In genomic region chr5:50744761-50745160, GRCh38 we compare ENCODE assay signal across 8 cellular contexts.
DNase-seq lines count a peak whose midpoint lies in the region; ATAC-seq and TF ChIP-seq lines count a peak whose summit lies in the region.

No MANE protein-coding gene starts in this region.

- WGBS in body of pancreas, 2 donors, result 13 to 23% methylated on average over 2 of the region's 2 CpGs

- H3K27me3 Mint-ChIP-seq in naive thymus-derived CD4-positive, alpha-beta T cell, result no peaks in the 10 kb centered on the region

- H3K9me3 Mint-ChIP-seq in naive thymus-derived CD4-positive, alpha-beta T cell, result peaks cover 0 to 8% (median 2%) of the 10 kb centered on the region in 11 donors

- POLR2A ChIA-PET in naive thymus-derived CD4-positive, alpha-beta T cell (lab: Charles Lee), result interaction anchor here (0.8 to 2.5 kb wide), 4 partner anchors 15 to 304 kb away, joined by 3 to 7 read pairs (median 3); partner anchors contain the start of gene EMB

- peaks cover 56 to 95% (median 85%) of the 10 kb centered on the region in 7 donors for H3K4me1 Mint-ChIP-seq in naive thymus-derived CD4-positive, alpha-beta T cell

- TF ChIP-seq CTCF in body of pancreas (IDR thresholded peaks at IDR 0.05), result no peak

- H3K27ac ChIP-seq in body of pancreas, result peak overlapping the region in 2 of 4 donors; percentile 45 to 50
- H3K27ac ChIP-seq in naive thymus-derived CD4-positive, alpha-beta T cell (ENCODE audit: low read depth, low read length), result peak overlapping the region; percentile 72

- intact Hi-C loops in body of pancreas (cut with DNase I), result no loop called here
- intact Hi-C loops in naive thymus-derived CD4-positive, alpha-beta T cell (cut with micrococcal nuclease), result loop anchor here (1.0 kb wide), 2 partner anchors 33 to 76 kb away; no protein-coding TSS in a partner anchor

- peak overlapping the region; percentile 82 to 98 (median 88) for H3K4me3 Mint-ChIP-seq in naive thymus-derived CD4-positive, alpha-beta T cell

- H3K27ac Mint-ChIP-seq in naive thymus-derived CD4-positive, alpha-beta T cell, result peak overlapping the region; percentile 78 to 98 (median 91)

- peaks cover 9 to 30% (median 14%) of the 10 kb centered on the region in 5 donors for H3K36me3 Mint-ChIP-seq in naive thymus-derived CD4-positive, alpha-beta T cell

- ATAC-seq in GM21381 (IDR thresholded peaks at IDR 0.05; ENCODE audit: unreplicated experiment) (peak; percentile 60), body of pancreas (peak; percentile 27)
- peak; percentile 65 for ATAC-seq in naive thymus-derived CD4-positive, alpha-beta T cell

- no peaks in the 10 kb centered on the region for H3K9me3 ChIP-seq in body of pancreas
- no peaks in the 10 kb centered on the region for H3K9me3 ChIP-seq in naive thymus-derived CD4-positive, alpha-beta T cell (ENCODE audit: control insufficient read depth in 2 of 3, low read length in 3 of 3)

- no peaks in the 10 kb centered on the region for H3K27me3 ChIP-seq in body of pancreas
- no peaks in the 10 kb centered on the region for H3K27me3 ChIP-seq in naive thymus-derived CD4-positive, alpha-beta T cell (ENCODE audit: control insufficient read depth in 2 of 2, insufficient read depth in 2 of 2, low read length in 2 of 2)

- H3K4me1 ChIP-seq in body of pancreas, result peaks cover 15% of the 10 kb centered on the region
- H3K4me1 ChIP-seq in naive thymus-derived CD4-positive, alpha-beta T cell (ENCODE audit: control insufficient read depth in 2 of 2, insufficient read depth in 2 of 2, low read length in 2 of 2), result peaks cover 39% of the 10 kb centered on the region in 2 donors

- DNase-seq in ELR (ENCODE audit: low read depth), result peak; percentile 53
- DNase-seq in HT1080 (ENCODE audit: low read depth), result peak; percentile 51
- no peak for DNase-seq in body of pancreas
- DNase-seq in naive thymus-derived CD4-positive, alpha-beta T cell, result peak in 5 of 9 donors; percentile 26 to 48 (median 30)
- no peak for DNase-seq in NCI-H1092 treated with DMSO at 0.1 percent for 48 hours (lab: John Stamatoyannopoulos, UW)
- DNase-seq in NCI-H1930 (lab: John Stamatoyannopoulos, UW), result no peak
- no peak for DNase-seq in NCI-H526 treated with DMSO at 0.1 percent for 48 hours (lab: John Stamatoyannopoulos, UW)

- TF ChIP-seq POLR2A in body of pancreas (IDR thresholded peaks at IDR 0.05), result no peak

- CTCF ChIA-PET in naive thymus-derived CD4-positive, alpha-beta T cell (lab: Charles Lee), result interaction anchor here (0.8 to 2.4 kb wide), 5 partner anchors 18 to 303 kb away, joined by 3 to 7 read pairs (median 3); partner anchors contain the start of gene EMB

- H3K4me3 ChIP-seq in body of pancreas, result no peak overlapping the region
- peak overlapping the region; percentile 43 for H3K4me3 ChIP-seq in naive thymus-derived CD4-positive, alpha-beta T cell (ENCODE audit: low read length)

- H3K36me3 ChIP-seq in body of pancreas (replicated peaks in 1 of 2; ENCODE audit: insufficient read depth in 1 of 2, low read depth in 2 of 2), result no peaks in the 10 kb centered on the region
- peaks cover 0 to 5% (median 0%) of the 10 kb centered on the region in 3 experiments for H3K36me3 ChIP-seq in naive thymus-derived CD4-positive, alpha-beta T cell (ENCODE audit: control insufficient read depth in 2 of 3, insufficient read depth in 3 of 3, low read length in 3 of 3)

Comparison
In these comparisons a context has a peak if more than half of its experiments do, and no peak if none do; other contexts are left out.
1. DNase-seq: peak in ELR (single experiment), HT1080 (single experiment) and naive thymus-derived CD4-positive, alpha-beta T cell (5 of 9); none in body of pancreas (0 of 4), NCI-H1092 treated with DMSO at 0.1 percent for 48 hours (single experiment), NCI-H1930 (0 of 2) and NCI-H526 treated with DMSO at 0.1 percent for 48 hours (single experiment).
2. Peak in every context shown above with its lines, with median percentiles within 50 percentile points of each other: ATAC-seq.